1 cellular context compared by ENCODE assay signal in the genomic region with DNA sequence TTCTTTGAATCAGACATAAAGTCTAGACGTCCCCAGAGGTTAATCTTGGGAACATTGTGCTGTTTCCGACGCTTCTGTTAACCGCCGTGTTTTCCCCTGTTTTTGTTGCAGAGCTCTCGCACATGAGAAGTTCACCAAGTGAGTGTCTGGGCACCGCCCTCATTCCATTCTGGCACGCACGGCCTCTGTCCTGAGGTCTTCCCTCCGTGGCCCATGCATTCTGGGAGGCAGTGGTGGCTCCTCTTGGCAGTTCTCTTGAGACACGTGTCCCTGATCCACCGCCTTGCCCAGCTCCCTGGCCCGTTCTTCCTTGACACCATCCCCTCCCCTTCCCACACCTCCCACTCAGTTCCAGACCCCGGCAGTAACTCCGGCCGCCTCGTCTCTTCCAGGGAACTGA.
TF ChIP-seq lines count a peak whose summit lies in the region.

No MANE protein-coding gene starts in this region.

TF ChIP-seq in endothelial cell of umbilical vein, 7 proteins besides CTCF, POLR2A, EP300 and RAD21:
- TF ChIP-seq FOS (IDR thresholded peaks at IDR 0.05; ENCODE audit: borderline replicate concordance, insufficient read depth, low read length) (no peak), JUN (IDR thresholded peaks at IDR 0.05; ENCODE audit: borderline replicate concordance, insufficient read depth, insufficient read length, low read depth) (no peak), MYC (IDR thresholded peaks at IDR 0.05; ENCODE audit: low read depth, low read length) (no peak), POLR2AphosphoS5 (IDR thresholded peaks at IDR 0.05; ENCODE audit: insufficient read depth, low read depth, low read length) (peak; percentile 37), EZH2 (IDR thresholded peaks at IDR 0.05; ENCODE audit: borderline replicate concordance, low read depth, low read length, severe bottlenecking) (no peak), GATA2 (IDR thresholded peaks at IDR 0.05; ENCODE audit: insufficient read depth, insufficient read length, low read depth, low read length) (no peak)
- TF ChIP-seq, protein P1, sequence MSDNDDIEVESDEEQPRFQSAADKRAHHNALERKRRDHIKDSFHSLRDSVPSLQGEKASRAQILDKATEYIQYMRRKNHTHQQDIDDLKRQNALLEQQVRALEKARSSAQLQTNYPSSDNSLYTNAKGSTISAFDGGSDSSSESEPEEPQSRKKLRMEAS (IDR thresholded peaks at IDR 0.05; ENCODE audit: insufficient read depth, insufficient read length): peak; percentile 89
